ENCODE assay signal across 2 cellular contexts in the genomic region with DNA sequence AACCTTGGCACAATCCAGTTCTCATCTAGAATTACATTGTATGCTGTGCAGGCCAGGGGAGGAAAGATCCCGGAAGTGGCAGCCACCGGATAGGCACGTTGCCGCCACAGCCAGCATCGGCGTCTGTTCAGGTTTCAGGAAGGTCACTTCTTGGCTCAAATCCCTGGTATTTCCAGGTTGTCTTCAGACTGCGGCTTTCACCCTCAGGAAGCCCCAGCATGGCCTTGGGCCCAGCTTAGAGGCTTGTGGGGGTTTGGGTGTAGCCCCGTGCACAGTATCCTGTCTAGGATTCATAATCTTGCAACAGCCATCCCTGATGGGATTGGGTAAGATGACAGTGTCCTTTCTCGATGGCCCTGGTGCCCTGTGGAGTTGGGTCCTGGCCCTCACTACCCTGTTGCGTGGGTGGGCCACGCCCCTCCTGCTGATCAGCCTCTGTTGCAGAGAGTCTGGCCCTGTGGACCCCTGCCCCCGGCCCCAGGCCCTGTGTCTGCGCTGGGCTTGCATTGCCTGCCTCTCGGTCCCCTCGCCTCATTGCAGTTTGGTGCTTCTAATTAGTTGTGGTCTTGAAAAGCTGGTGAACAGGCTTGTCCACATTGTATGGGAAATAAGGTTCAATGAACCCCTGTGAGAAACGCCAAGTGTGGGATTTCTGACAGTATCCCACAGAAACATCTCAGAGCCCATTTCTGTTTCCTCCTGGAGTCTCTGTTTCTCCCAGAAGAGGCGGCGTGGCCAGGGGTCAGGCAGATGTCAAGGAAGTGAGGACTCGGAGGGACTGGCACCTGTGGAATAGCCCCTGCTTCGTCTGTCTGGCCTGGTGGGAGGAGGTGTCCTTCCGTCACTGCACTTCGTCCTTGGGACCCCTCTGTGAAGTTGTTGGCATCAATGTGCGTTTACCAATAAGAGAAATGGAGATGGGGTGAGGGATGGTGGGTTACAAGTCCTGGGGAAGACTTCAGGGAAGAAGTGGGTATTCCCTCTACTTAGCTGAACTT.
TF ChIP-seq lines count a peak whose summit lies in the region.

No MANE protein-coding gene starts in this region.

TF ChIP-seq in liver, 16 proteins besides CTCF, POLR2A, EP300 and RAD21:
- TF ChIP-seq NR2F2 (IDR thresholded peaks at IDR 0.05) (peak; percentile 50), HNF4A (conservative IDR thresholded peaks at IDR 0.05) (no peak)

TF ChIP-seq in HepG2, 621 proteins besides CTCF, POLR2A, EP300 and RAD21:
- no peak for TF ChIP-seq ZSCAN30 (CRISPR knock-in tag; IDR thresholded peaks at IDR 0.05)
